In the genomic region with DNA sequence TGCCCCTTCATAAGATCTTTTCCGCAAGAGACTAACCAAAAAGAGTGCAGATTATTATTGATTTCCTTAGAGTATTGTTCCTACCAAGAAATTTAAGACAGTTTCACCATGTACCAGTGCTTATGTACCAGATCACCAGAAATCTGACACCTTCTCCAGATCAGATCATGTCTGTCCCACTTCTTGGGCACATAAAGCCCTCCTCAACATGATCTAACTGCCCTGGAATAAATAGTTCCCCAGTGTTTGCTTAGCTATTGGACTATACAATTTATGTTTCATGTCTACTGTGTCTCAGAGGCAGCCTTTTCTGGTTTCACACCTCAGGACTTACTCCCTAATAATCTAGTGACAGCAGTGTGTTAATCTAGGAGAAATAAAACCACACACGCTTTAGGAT, we compare ENCODE assay signal across 25 cellular contexts. TPM values are rescaled to one million over a fixed set of nuclear protein-coding genes. Genes with fewer than 3 reads are reported as not detected.
"Had no signal": no experiment of that assay in that cellular context is flagged by ENCODE, and none has a peak within 500 bp of the region (broad histone marks: within the 10 kb centered on the region; RNA-seq: fewer than 3 reads in every experiment).

No MANE protein-coding gene starts in this region.

- H3K4me3 Mint-ChIP-seq: activated naive CD4-positive, alpha-beta T cell treated with anti-CD3 and anti-CD28 coated beads for 36 hours; dendritic cell treated with granulocyte-macrophage colony-stimulating factor and Interleukin-4, amounts not matched to agents 40 ng/mL and 50 ng/mL, for 4 days; naive thymus-derived CD4-positive, alpha-beta T cell; neural crest cell had no signal

- DNase-seq: activated CD4-positive, alpha-beta T cell treated with anti-CD3 and anti-CD28 coated beads for 4 hours; activated CD4-positive, alpha-beta T cell treated with anti-CD3 and anti-CD28 coated beads, Interleukin-2, amount 50 U/mL, for 4 hours; activated effector memory CD4-positive, alpha-beta T cell treated with anti-CD3 and anti-CD28 coated beads, Interleukin-2, amount 50 U/mL, for 16 hours; activated naive CD4-positive, alpha-beta T cell treated with anti-CD3 and anti-CD28 coated beads for 36 hours; activated T-cell treated with anti-CD3 and anti-CD28 coated beads for 4 hours; central memory CD4-positive, alpha-beta T cell; esophagus squamous epithelium; foreskin melanocyte; islet precursor cell; left colon; midbrain; naive thymus-derived CD4-positive, alpha-beta T cell; nucleus accumbens; pancreas; psoas muscle; sigmoid colon; small intestine; stimulated activated CD4-positive, alpha-beta T cell treated with anti-CD3 and anti-CD28 coated beads, Interleukin-15, amount 100 ng/mL, for 24 hours; stimulated activated CD4-positive, alpha-beta T cell treated with anti-CD3 and anti-CD28 coated beads, Interleukin-2, amount 100 ng/mL, for 24 hours; stimulated activated naive CD4-positive, alpha-beta T cell had no signal

- H3K4me1 ChIP-seq: breast epithelium, pancreas, psoas muscle, sigmoid colon, tibial nerve had no signal

- H3K4me3 ChIP-seq: breast epithelium, esophagus squamous epithelium, pancreas, psoas muscle, sigmoid colon, tibial nerve had no signal

- H3K27ac ChIP-seq: breast epithelium, pancreas, psoas muscle, sigmoid colon, tibial nerve had no signal

- H3K27ac Mint-ChIP-seq: activated naive CD4-positive, alpha-beta T cell treated with anti-CD3 and anti-CD28 coated beads for 36 hours; dendritic cell treated with granulocyte-macrophage colony-stimulating factor and Interleukin-4, amounts not matched to agents 40 ng/mL and 50 ng/mL, for 4 days had no signal

- H3K27me3 ChIP-seq: breast epithelium, esophagus squamous epithelium, pancreas, sigmoid colon, tibial nerve had no signal

- H3K4me1 Mint-ChIP-seq: neural crest cell had no signal

- H3K9me3 ChIP-seq: breast epithelium, esophagus squamous epithelium, pancreas, psoas muscle, sigmoid colon, tibial nerve had no signal

- H3K9me3 Mint-ChIP-seq: activated naive CD4-positive, alpha-beta T cell treated with anti-CD3 and anti-CD28 coated beads for 36 hours; dendritic cell treated with granulocyte-macrophage colony-stimulating factor and Interleukin-4, amounts not matched to agents 40 ng/mL and 50 ng/mL, for 4 days; naive thymus-derived CD4-positive, alpha-beta T cell; neural crest cell had no signal

- ATAC-seq: left colon; naive thymus-derived CD4-positive, alpha-beta T cell; pancreas had no signal

- H3K27me3 Mint-ChIP-seq: dendritic cell treated with granulocyte-macrophage colony-stimulating factor and Interleukin-4, amounts not matched to agents 40 ng/mL and 50 ng/mL, for 4 days; naive thymus-derived CD4-positive, alpha-beta T cell had no signal

RNA-seq across cellular contexts. Expression of a gene that starts 46.8 kb away (rescaled TPM):
- total RNA-seq: sigmoid colon; T-helper 2 cell treated with Interferon-gamma antibody and Interleukin-4, amounts not matched to agents 100 ng/mL and 5 ng/mL, for 36 hours; tibial nerve had no signal
